Comparison of ENCODE assay signal across 9 cellular contexts in the genomic region with DNA sequence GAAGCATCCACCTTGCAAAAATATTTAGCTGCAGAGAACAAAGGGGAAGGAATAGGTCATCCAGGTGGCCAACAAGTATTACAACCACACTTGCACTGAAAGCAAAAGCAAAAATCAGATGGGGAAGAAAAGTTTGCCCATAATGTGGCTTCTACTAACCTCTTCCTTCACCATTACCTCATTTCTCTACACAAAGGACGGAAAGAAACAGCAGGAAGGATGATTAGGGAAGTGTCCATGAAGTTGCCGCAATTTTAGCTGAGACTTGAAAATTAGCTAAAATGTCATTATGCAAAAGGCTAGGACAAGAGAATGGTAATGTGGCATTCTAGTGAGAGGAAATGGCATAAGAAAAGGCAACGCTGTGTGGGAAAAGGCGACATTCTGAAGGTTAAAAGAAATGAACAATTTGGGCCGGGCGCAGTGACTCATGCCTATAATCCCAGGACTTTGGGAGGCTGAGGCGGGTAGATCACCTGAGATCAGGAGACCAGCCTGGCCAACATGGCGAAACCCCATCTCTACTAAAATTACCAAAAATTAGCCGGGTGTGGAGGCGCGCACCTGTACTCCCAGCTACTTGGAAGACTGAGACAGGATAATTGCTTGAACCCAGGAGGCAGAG. TPM values are rescaled to one million over a fixed set of nuclear protein-coding genes. Genes with fewer than 3 reads are reported as not detected.
DNase-seq lines count a peak whose midpoint lies in the region; ATAC-seq and TF ChIP-seq lines count a peak whose summit lies in the region.
"Had no signal": no experiment of that assay in that cellular context is flagged by ENCODE, and none has a peak within 500 bp of the region (broad histone marks: within the 10 kb centered on the region; RNA-seq: fewer than 3 reads in every experiment).

No MANE protein-coding gene starts in this region.

- TF ChIP-seq CTCF in heart left ventricle (IDR thresholded peaks at IDR 0.05), result no peak
- TF ChIP-seq CTCF in type B pancreatic cell (conservative IDR thresholded peaks at IDR 0.05), result no peak

- CTCF ChIA-PET in activated naive CD4-positive, alpha-beta T cell treated with anti-CD3 and anti-CD28 coated beads, Interleukin-2, amount 10 ng/mL, durations not matched to agents 7 days and 5 days (lab: Charles Lee), result interaction anchor here (0.7 to 1.6 kb wide), 3 partner anchors 9 to 56 kb away, joined by 3 read pairs; partner anchors contain the start of gene KANSL1

- peak overlapping the region; percentile 2 for H3K4me3 Mint-ChIP-seq in activated naive CD4-positive, alpha-beta T cell treated with anti-CD3 and anti-CD28 coated beads, Interleukin-2, amount 10 ng/mL, durations not matched to agents 7 days and 5 days
- H3K4me3 Mint-ChIP-seq in type B pancreatic cell, result no peak overlapping the region

- peaks cover 0 to 4% (median 0%) of the 10 kb centered on the region in 9 donors for H3K36me3 ChIP-seq in heart left ventricle

- no peak for DNase-seq in activated naive CD4-positive, alpha-beta T cell treated with anti-CD3 and anti-CD28 coated beads, Interleukin-2, amount 10 ng/mL, durations not matched to agents 7 days and 5 days
- DNase-seq in activated naive CD4-positive, alpha-beta T cell (lab: John Stamatoyannopoulos, UW), result no peak
- DNase-seq in NOMO-1 treated with DMSO at 0.1 percent for 48 hours (lab: John Stamatoyannopoulos, UW; ENCODE audit: unreplicated experiment) (peak; percentile 96), heart left ventricle (peak in 1 of 5 donors; percentile 13), type B pancreatic cell (ENCODE audit: extremely low spot score, unreplicated experiment) (no peak), NCI-H1417 treated with DMSO at 0.1 percent for 48 hours (lab: John Stamatoyannopoulos, UW) (no peak), RPMI8226 (no peak)
- DNase-seq: stimulated activated CD4-positive, alpha-beta T cell treated with anti-CD3 and anti-CD28 coated beads, Interleukin-1b, Interleukin-23, amount 100 ng/mL, for 48 hours had no signal

- H3K4me3 ChIP-seq in heart left ventricle, result no peak overlapping the region

- H3K27ac Mint-ChIP-seq in activated naive CD4-positive, alpha-beta T cell treated with anti-CD3 and anti-CD28 coated beads, Interleukin-2, amount 10 ng/mL, durations not matched to agents 7 days and 5 days, result peak overlapping the region; percentile 80
- peak overlapping the region; percentile 2 for H3K27ac Mint-ChIP-seq in type B pancreatic cell

- ATAC-seq in heart left ventricle, result peak in 3 of 4 donors; percentile 20 to 62 (median 44)
- no peak for ATAC-seq in GM21825 (IDR thresholded peaks at IDR 0.05; ENCODE audit: unreplicated experiment)

- 83 to 89% (median 85%) methylated on average over 11 of the region's 11 CpGs for WGBS in heart left ventricle, 4 donors

- H3K36me3 Mint-ChIP-seq in activated naive CD4-positive, alpha-beta T cell treated with anti-CD3 and anti-CD28 coated beads, Interleukin-2, amount 10 ng/mL, durations not matched to agents 7 days and 5 days, result peaks cover 26% of the 10 kb centered on the region
- H3K36me3 Mint-ChIP-seq in type B pancreatic cell, result peaks cover 10% of the 10 kb centered on the region

- H3K4me1 Mint-ChIP-seq in activated naive CD4-positive, alpha-beta T cell treated with anti-CD3 and anti-CD28 coated beads, Interleukin-2, amount 10 ng/mL, durations not matched to agents 7 days and 5 days, result peaks cover 76% of the 10 kb centered on the region
- peaks cover 53% of the 10 kb centered on the region for H3K4me1 Mint-ChIP-seq in type B pancreatic cell (ENCODE audit: unreplicated experiment)

- intact Hi-C loops in heart left ventricle (cut with DNase I), result no loop called here

- H3K27ac ChIP-seq in heart left ventricle, result peak overlapping the region in 1 of 12 donors; percentile 48

- H3K27me3 Mint-ChIP-seq in activated naive CD4-positive, alpha-beta T cell treated with anti-CD3 and anti-CD28 coated beads, Interleukin-2, amount 10 ng/mL, durations not matched to agents 7 days and 5 days, result no peaks in the 10 kb centered on the region
- H3K27me3 Mint-ChIP-seq in type B pancreatic cell, result no peaks in the 10 kb centered on the region

- no peak for TF ChIP-seq POLR2A in heart left ventricle (IDR thresholded peaks at IDR 0.05)

- no peaks in the 10 kb centered on the region for H3K27me3 ChIP-seq in heart left ventricle

- H3K9me3 Mint-ChIP-seq in activated naive CD4-positive, alpha-beta T cell treated with anti-CD3 and anti-CD28 coated beads, Interleukin-2, amount 10 ng/mL, durations not matched to agents 7 days and 5 days, result no peaks in the 10 kb centered on the region
- no peaks in the 10 kb centered on the region for H3K9me3 Mint-ChIP-seq in type B pancreatic cell

- H3K4me1 ChIP-seq in heart left ventricle, result peaks cover 0 to 93% (median 82%) of the 10 kb centered on the region in 12 donors

- no peaks in the 10 kb centered on the region for H3K9me3 ChIP-seq in heart left ventricle

RNA-seq across cellular contexts. Expression of gene KANSL1, which starts 13.7 kb away (rescaled TPM):
- 10 to 100 TPM; 22.7 to 57.2 (median 32.6) TPM for total RNA-seq in heart left ventricle
- polyA plus RNA-seq in heart left ventricle, result 10 to 100 TPM; 13.7 to 17.0 TPM
- total RNA-seq in type B pancreatic cell (ENCODE audit: low replicate concordance), result 85.4 and 129 TPM in 2 replicates
